ENCODE assay signal across 20 cellular contexts in the genomic region with DNA sequence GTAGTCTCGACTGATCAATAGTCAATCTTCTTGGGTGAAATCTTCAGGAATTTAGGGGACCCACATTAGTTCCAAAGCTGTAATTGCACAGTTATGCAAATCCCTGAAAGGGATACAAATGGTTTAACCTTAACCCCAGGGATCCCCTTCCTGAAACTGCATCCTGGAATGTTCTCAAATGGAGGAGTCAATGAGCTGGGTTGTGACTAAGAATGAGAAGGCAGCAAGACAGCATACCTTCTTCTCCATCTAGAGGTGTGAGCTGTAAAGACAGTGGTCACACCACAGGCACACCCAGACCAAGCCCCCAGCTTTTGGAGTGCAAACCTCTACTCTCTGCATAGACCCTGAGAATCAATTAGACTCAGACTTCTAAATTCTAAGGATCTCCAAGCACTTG.
DNase-seq lines count a peak whose midpoint lies in the region; ATAC-seq and TF ChIP-seq lines count a peak whose summit lies in the region.
"Had no signal": no experiment of that assay in that cellular context is flagged by ENCODE, and none has a peak within 500 bp of the region (broad histone marks: within the 10 kb centered on the region; RNA-seq: fewer than 3 reads in every experiment).

No MANE protein-coding gene starts in this region.

- no peaks in the 10 kb centered on the region for H3K36me3 ChIP-seq in H7 (replicated peaks; ENCODE audit: control insufficient read depth, insufficient read depth, low read length)

- peak; percentile 98 for ATAC-seq in WTC11
- ATAC-seq: Right ventricle myocardium inferior had no signal

- H3K27ac Mint-ChIP-seq in WTC11 (peak overlapping the region; percentile 20), nephron progenitor cell (peak overlapping the region; percentile 64)
- H3K27ac Mint-ChIP-seq: CD4-positive, CD25-positive, alpha-beta regulatory T cell had no signal

- POLR2A ChIA-PET in WTC11 (lab: Charles Lee), result no interaction called here

- H3K36me3 Mint-ChIP-seq in WTC11 (no peaks in the 10 kb centered on the region), nephron progenitor cell (ENCODE audit: low read depth) (no peaks in the 10 kb centered on the region)
- H3K36me3 Mint-ChIP-seq: CD4-positive, CD25-positive, alpha-beta regulatory T cell had no signal

- H3K4me3 ChIP-seq in H7 (ENCODE audit: insufficient read depth, low read depth, low read length), result no peak overlapping the region

- H3K4me3 Mint-ChIP-seq in WTC11 (no peak overlapping the region), nephron progenitor cell (no peak overlapping the region)
- H3K4me3 Mint-ChIP-seq: CD4-positive, CD25-positive, alpha-beta regulatory T cell had no signal

- CTCF ChIA-PET in WTC11 (lab: Charles Lee), result interaction anchor here (0.7 kb wide), 1 partner anchor 548 kb away, joined by 3 read pairs; no protein-coding TSS in a partner anchor

- H3K27me3 ChIP-seq in H7 (ENCODE audit: control insufficient read depth, insufficient read depth, low read length), result no peaks in the 10 kb centered on the region

- no peak for TF ChIP-seq CTCF in WTC11 (IDR thresholded peaks at IDR 0.05)
- no peak for TF ChIP-seq CTCF in nephron progenitor cell (IDR thresholded peaks at IDR 0.05)

- H3K9me3 Mint-ChIP-seq in WTC11 (no peaks in the 10 kb centered on the region), nephron progenitor cell (peaks cover 6% of the 10 kb centered on the region)

- DNase-seq in H7, result peak; percentile 25
- no peak for DNase-seq in WTC11 (ENCODE audit: low spot score)
- DNase-seq in iPS DF 19.7 (ENCODE audit: low read depth, low spot score), result peak; percentile 60
- DNase-seq in nephron progenitor cell, result no peak
- no peak for DNase-seq in GM19238 (ENCODE audit: insufficient read length, low spot score)
- DNase-seq in C1 segment of cervical spinal cord (lab: John Stamatoyannopoulos, UW), result no peak
- DNase-seq in NCI-H748 treated with DMSO at 0.1 percent for 48 hours (lab: John Stamatoyannopoulos, UW), result no peak
- no peak for DNase-seq in NCI-H2196 (lab: John Stamatoyannopoulos, UW; ENCODE audit: unreplicated experiment)
- DNase-seq: ACHN; AML-193; Caco-2; CD4-positive, CD25-positive, alpha-beta regulatory T cell; DMS153; EL; KBM-7; NCI-H1436 treated with DMSO at 0.1 percent for 48 hours; NCI-H2081; NCI-H510A; NCI-H82 had no signal

- H3K4me1 Mint-ChIP-seq in WTC11, result peaks cover 54% of the 10 kb centered on the region
- H3K4me1 Mint-ChIP-seq in nephron progenitor cell, result peaks cover 72% of the 10 kb centered on the region
- H3K4me1 Mint-ChIP-seq: CD4-positive, CD25-positive, alpha-beta regulatory T cell had no signal

- H3K27me3 Mint-ChIP-seq in WTC11 (ENCODE audit: low read depth) (no peaks in the 10 kb centered on the region), nephron progenitor cell (ENCODE audit: low read depth, poor library complexity) (no peaks in the 10 kb centered on the region)
- H3K27me3 Mint-ChIP-seq: CD4-positive, CD25-positive, alpha-beta regulatory T cell had no signal

TF ChIP-seq in WTC11, 78 proteins besides CTCF, POLR2A, EP300 and RAD21:
- TF ChIP-seq TEAD1 (CRISPR knock-in tag; IDR thresholded peaks at IDR 0.05) (peak; percentile 37; the same call in 1 of the 2 replicates), SP1 (CRISPR knock-in tag; conservative IDR thresholded peaks at IDR 0.05) (no peak)

Comparison
In these comparisons a context has a peak if more than half of its experiments do, and no peak if none do; other contexts are left out.
1. DNase-seq: peak in H7 (single experiment) and iPS DF 19.7 (single experiment); none in WTC11 (single experiment), nephron progenitor cell (single experiment), GM19238 (single experiment), C1 segment of cervical spinal cord (0 of 14), NCI-H748 treated with DMSO at 0.1 percent for 48 hours (single experiment) and NCI-H2196 (single experiment).